28 cellular contexts compared by ENCODE assay signal in genomic region chr1:235552146-235552716, GRCh38. TPM values are rescaled to one million over a fixed set of nuclear protein-coding genes. Genes with fewer than 3 reads are reported as not detected.
A peak's percentile ranks its signal among the peaks of the same experiment; 100 is the strongest.
DNase-seq lines count a peak whose midpoint lies in the region; ATAC-seq, FAIRE-seq and TF ChIP-seq lines count a peak whose summit lies in the region.
"Had no signal": no experiment of that assay in that cellular context is flagged by ENCODE, and none has a peak within 500 bp of the region (broad histone marks: within the 10 kb centered on the region; RNA-seq: fewer than 3 reads in every experiment).

No MANE protein-coding gene starts in this region.

- ATAC-seq in GM21825 (IDR thresholded peaks at IDR 0.05; ENCODE audit: unreplicated experiment) (no peak), HG03432 (IDR thresholded peaks at IDR 0.05; ENCODE audit: unreplicated experiment) (no peak)
- ATAC-seq: activated CD4-positive, alpha-beta T cell treated with anti-CD3 and anti-CD28 coated beads for 36 hours; activated naive CD4-positive, alpha-beta T cell treated with anti-CD3 and anti-CD28 coated beads, Interleukin-2, amount 50 U/mL, for 72 hours; activated T-helper 17 cell treated with anti-CD3 and anti-CD28 coated beads, Interleukin-2, amount 50 U/mL, for 72 hours; PC-3; stimulated activated naive CD8-positive, alpha-beta T cell treated with anti-CD3 and anti-CD28 coated beads, Interleukin-15, Interleukin-2, amounts not matched to agents 100 U/mL and 50 U/mL, for 24 hours had no signal

- H2AFZ ChIP-seq in astrocyte (ENCODE audit: low read depth, low read length) = no peak overlapping the region

- H3K36me3 ChIP-seq in BE2C (no peaks in the 10 kb centered on the region), astrocyte (ENCODE audit: insufficient read depth, low read length) (no peaks in the 10 kb centered on the region)
- H3K36me3 ChIP-seq: vagina had no signal

- H3K27ac Mint-ChIP-seq in astrocyte (ENCODE audit: unreplicated experiment) (peak overlapping the region; percentile 12), neural crest cell (ENCODE audit: unreplicated experiment) (peak overlapping the region; percentile 4)
- H3K27ac Mint-ChIP-seq: activated CD4-positive, alpha-beta T cell treated with anti-CD3 and anti-CD28 coated beads for 36 hours; activated T-helper 17 cell treated with anti-CD3 and anti-CD28 coated beads, Interleukin-2, amount 50 U/mL, for 72 hours; CD8-positive, alpha-beta memory T cell; memory B cell; nephron had no signal

- H3K4me1 Mint-ChIP-seq in astrocyte (ENCODE audit: low read depth, unreplicated experiment) (no peaks in the 10 kb centered on the region), neural crest cell (no peaks in the 10 kb centered on the region)
- H3K4me1 Mint-ChIP-seq: activated CD4-positive, alpha-beta T cell treated with anti-CD3 and anti-CD28 coated beads for 36 hours; activated T-helper 17 cell treated with anti-CD3 and anti-CD28 coated beads, Interleukin-2, amount 50 U/mL, for 72 hours; CD8-positive, alpha-beta memory T cell; memory B cell had no signal

- H3K27me3 Mint-ChIP-seq in astrocyte (ENCODE audit: low read depth, unreplicated experiment) (no peaks in the 10 kb centered on the region), neural crest cell (ENCODE audit: low read depth) (no peaks in the 10 kb centered on the region)
- H3K27me3 Mint-ChIP-seq: activated CD4-positive, alpha-beta T cell treated with anti-CD3 and anti-CD28 coated beads for 36 hours; memory B cell had no signal

- DNase-seq in BE2C (peak; percentile 31), H4 (ENCODE audit: low spot score) (peak; percentile 20), astrocyte (ENCODE audit: low read depth) (no peak), neural crest cell (ENCODE audit: low read depth, low spot score) (no peak), NCI-H2227 treated with DMSO at 0.1 percent for 48 hours (lab: John Stamatoyannopoulos, UW) (no peak), caudate nucleus (lab: John Stamatoyannopoulos, UW) (no peak)
- DNase-seq: activated CD4-positive, alpha-beta T cell treated with anti-CD3 and anti-CD28 coated beads for 36 hours; anterior cingulate cortex; CD8-positive, alpha-beta memory T cell; DMS53; effector memory CD4-positive, alpha-beta T cell; GDM1; NCI-H1436 treated with DMSO at 0.1 percent for 48 hours; NCI-H510A; NK-92 treated with Interleukin-12 subunit alpha and Interleukin-12 subunit beta, amount 100 ng/mL, for 24 hours; PC-3; stimulated activated CD4-positive, alpha-beta T cell treated with anti-CD3 and anti-CD28 coated beads, Interleukin-1b, Interleukin-23, amount 100 ng/mL, for 48 hours; stimulated activated naive CD8-positive, alpha-beta T cell treated with anti-CD3 and anti-CD28 coated beads, Interleukin-15, Interleukin-2, amounts not matched to agents 100 U/mL and 50 U/mL, for 24 hours had no signal

- H3K4me3 ChIP-seq in BE2C (ENCODE audit: low read depth, low read length) (no peak overlapping the region), astrocyte (ENCODE audit: insufficient read depth, low read depth, low read length) (no peak overlapping the region)
- H3K4me3 ChIP-seq: coronary artery, smooth muscle cell, vagina had no signal

- H3K9ac ChIP-seq in astrocyte (ENCODE audit: low read length) = no peak overlapping the region

- no peak overlapping the region for H3K4me2 ChIP-seq in astrocyte (ENCODE audit: low read length)
- H3K4me2 ChIP-seq: smooth muscle cell had no signal

- no peak for FAIRE-seq in astrocyte (lab: Jason Lieb, UNC)

- H3K9me3 Mint-ChIP-seq in astrocyte (ENCODE audit: unreplicated experiment) = no peaks in the 10 kb centered on the region
- no peaks in the 10 kb centered on the region for H3K9me3 Mint-ChIP-seq in neural crest cell
- H3K9me3 Mint-ChIP-seq: activated naive CD4-positive, alpha-beta T cell treated with anti-CD3 and anti-CD28 coated beads, Interleukin-2, amount 50 U/mL, for 72 hours; activated T-helper 17 cell treated with anti-CD3 and anti-CD28 coated beads, Interleukin-2, amount 50 U/mL, for 72 hours; memory B cell; nephron had no signal

- H3K36me3 Mint-ChIP-seq in astrocyte (ENCODE audit: low read depth, unreplicated experiment) (no peaks in the 10 kb centered on the region), neural crest cell (ENCODE audit: low read depth) (no peaks in the 10 kb centered on the region)
- H3K36me3 Mint-ChIP-seq: activated naive CD4-positive, alpha-beta T cell treated with anti-CD3 and anti-CD28 coated beads, Interleukin-2, amount 50 U/mL, for 72 hours; CD8-positive, alpha-beta memory T cell had no signal

- H4K20me1 ChIP-seq in astrocyte (ENCODE audit: insufficient read depth, low read length) = no peaks in the 10 kb centered on the region

- H3K9me3 ChIP-seq in BE2C (no peaks in the 10 kb centered on the region), astrocyte (ENCODE audit: insufficient read depth, low read depth, low read length) (no peaks in the 10 kb centered on the region)
- H3K9me3 ChIP-seq: vagina had no signal

- H3K27ac ChIP-seq in astrocyte (ENCODE audit: low read depth, low read length) = no peak overlapping the region
- H3K27ac ChIP-seq in caudate nucleus (ENCODE audit: low read depth, low read length) = no peak overlapping the region
- H3K27ac ChIP-seq: coronary artery, epithelial cell of prostate, vagina had no signal

- TF ChIP-seq CTCF in BE2C (IDR thresholded peaks at IDR 0.05; ENCODE audit: low read depth, low read length) (no peak), astrocyte (IDR thresholded peaks at IDR 0.05; ENCODE audit: insufficient read depth, low read depth, low read length) (no peak), neural crest cell (conservative IDR thresholded peaks at IDR 0.05) (no peak)

- H3K27me3 ChIP-seq in BE2C = no peaks in the 10 kb centered on the region
- peaks cover 2% of the 10 kb centered on the region for H3K27me3 ChIP-seq in astrocyte (ENCODE audit: insufficient read depth, low read length)
- H3K27me3 ChIP-seq: vagina had no signal

- H3K4me3 Mint-ChIP-seq in astrocyte (ENCODE audit: unreplicated experiment) (no peak overlapping the region), neural crest cell (no peak overlapping the region)
- H3K4me3 Mint-ChIP-seq: activated CD4-positive, alpha-beta T cell treated with anti-CD3 and anti-CD28 coated beads for 36 hours; activated T-helper 17 cell treated with anti-CD3 and anti-CD28 coated beads, Interleukin-2, amount 50 U/mL, for 72 hours; CD8-positive, alpha-beta memory T cell; memory B cell; nephron had no signal

- no peaks in the 10 kb centered on the region for H3K79me2 ChIP-seq in astrocyte (ENCODE audit: insufficient read depth, low read length)

- H3K4me1 ChIP-seq in BE2C = peaks cover 33% of the 10 kb centered on the region
- no peaks in the 10 kb centered on the region for H3K4me1 ChIP-seq in astrocyte (ENCODE audit: insufficient read depth, low read length)

RNA-seq across cellular contexts. Expression of gene B3GALNT2, which starts 48.0 kb away (rescaled TPM):
- polyA plus RNA-seq in BE2C (2012; ENCODE audit: insufficient read depth, insufficient read length, low read depth) = 11.5 TPM
- total RNA-seq in H4 (2014; rRNA removed; shearing (Covaris generic)) = 25.2 and 26.8 TPM in 2 replicates
- 38.1 and 40.5 TPM in 2 replicates for total RNA-seq in astrocyte
- 29.5 and 32.0 TPM in 2 replicates for total RNA-seq in neural crest cell

Comparison
In these comparisons a context has a peak if more than half of its experiments do, and no peak if none do; other contexts are left out.
1. DNase-seq: peak in BE2C (single experiment) and H4 (single experiment); none in astrocyte (single experiment), neural crest cell (single experiment), NCI-H2227 treated with DMSO at 0.1 percent for 48 hours (single experiment) and caudate nucleus (0 of 61).